Comparison of ENCODE assay signal across 8 cellular contexts in genomic region chr3:51391566-51392300, GRCh38. TPM values are rescaled to one million over a fixed set of nuclear protein-coding genes. Genes with fewer than 3 reads are reported as not detected.
DNase-seq lines count a peak whose midpoint lies in the region; ATAC-seq, FAIRE-seq and TF ChIP-seq lines count a peak whose summit lies in the region.

No MANE protein-coding gene starts in this region.

- H3K9me3 Mint-ChIP-seq in activated CD4-positive, alpha-beta memory T cell treated with anti-CD3 and anti-CD28 coated beads, Interleukin-2, amount 10 ng/mL, durations not matched to agents 7 days and 5 days = no peaks in the 10 kb centered on the region

- H3K4me1 ChIP-seq in endothelial cell of umbilical vein (ENCODE audit: control insufficient read depth, extremely low read depth, insufficient read depth, low read length) = peaks cover 48% of the 10 kb centered on the region
- peaks cover 42 to 46% of the 10 kb centered on the region in 2 donors for H3K4me1 ChIP-seq in mucosa of rectum (ENCODE audit: control insufficient read depth in 2 of 2, insufficient read depth in 2 of 2, low read length in 2 of 2)
- peaks cover 0 to 81% (median 27%) of the 10 kb centered on the region in 4 donors for H3K4me1 ChIP-seq in tibial nerve

- H3K9ac ChIP-seq in endothelial cell of umbilical vein (replicated peaks; ENCODE audit: extremely low read depth, insufficient read depth, low read length) (peak overlapping the region; percentile 88), mucosa of rectum (ENCODE audit: low read depth in 1 of 2, low read length in 2 of 2) (peak overlapping the region; percentile 73 to 79)

- H3K27ac ChIP-seq in endothelial cell of umbilical vein (ENCODE audit: insufficient read depth, low read depth, low read length) = peak overlapping the region; percentile 50
- H3K27ac ChIP-seq in mucosa of rectum (ENCODE audit: low read depth in 2 of 2, low read length in 2 of 2) = peak overlapping the region; percentile 81 to 83
- H3K27ac ChIP-seq in tibial nerve = peak overlapping the region; percentile 71 to 92 (median 86)

- intact Hi-C loops in endothelial cell of umbilical vein (cut with micrococcal nuclease) = loop anchor here (1.0 to 5.0 kb wide), 6 partner anchors 43 to 1034 kb away; partner anchors contain the start of gene TMEM115

- TF ChIP-seq EP300 in tibial nerve (IDR thresholded peaks at IDR 0.05) = no peak

- H3K4me3 ChIP-seq in AG10803 (ENCODE audit: low read length) (peak overlapping the region; percentile 72), endothelial cell of umbilical vein (replicated peaks in 1 of 3; ENCODE audit: insufficient read depth in 1 of 3, low read depth in 1 of 3, low read length in 3 of 3) (peak overlapping the region; percentile 29 to 77 (median 36)), mucosa of rectum (ENCODE audit: low read length in 2 of 2) (peak overlapping the region; percentile 72 to 76), tibial nerve (peak overlapping the region; percentile 56 to 76 (median 70))

- H3K27ac Mint-ChIP-seq in activated CD4-positive, alpha-beta memory T cell treated with anti-CD3 and anti-CD28 coated beads, Interleukin-2, amount 10 ng/mL, durations not matched to agents 7 days and 5 days = peak overlapping the region; percentile 88

- H3K27me3 Mint-ChIP-seq in activated CD4-positive, alpha-beta memory T cell treated with anti-CD3 and anti-CD28 coated beads, Interleukin-2, amount 10 ng/mL, durations not matched to agents 7 days and 5 days = no peaks in the 10 kb centered on the region

- no TSS peak for BruUV-seq in endothelial cell of umbilical vein (replicated peaks; lab: Mats Ljungman, UMichigan)

- TF ChIP-seq POLR2A in endothelial cell of umbilical vein (IDR thresholded peaks at IDR 0.05; ENCODE audit: low read depth, low read length) = no peak
- no peak for TF ChIP-seq POLR2A in tibial nerve (IDR thresholded peaks at IDR 0.05)

- CTCF ChIA-PET in activated CD4-positive, alpha-beta memory T cell treated with anti-CD3 and anti-CD28 coated beads, Interleukin-2, amount 10 ng/mL, durations not matched to agents 7 days and 5 days (lab: Charles Lee) = no interaction called here
- CTCF ChIA-PET in endothelial cell of umbilical vein (lab: Charles Lee) = no interaction called here

- peak overlapping the region; percentile 22 for H3K4me2 ChIP-seq in endothelial cell of umbilical vein (ENCODE audit: insufficient read depth, low read length)

- H3K9me3 ChIP-seq in endothelial cell of umbilical vein (replicated peaks; ENCODE audit: control insufficient read depth, insufficient read depth, low read length) (no peaks in the 10 kb centered on the region), mucosa of rectum (ENCODE audit: control insufficient read depth in 2 of 2, low read length in 2 of 2) (no peaks in the 10 kb centered on the region), tibial nerve (no peaks in the 10 kb centered on the region)

- peak; percentile 13 for ATAC-seq in GM19395 (IDR thresholded peaks at IDR 0.05; ENCODE audit: unreplicated experiment)
- peak; percentile 0 for ATAC-seq in HG03558 (IDR thresholded peaks at IDR 0.05; ENCODE audit: extremely low read depth, unreplicated experiment)

- TF ChIP-seq CTCF in AG10803 (conservative IDR thresholded peaks at IDR 0.05; ENCODE audit: low read length) (no peak), endothelial cell of umbilical vein (IDR thresholded peaks at IDR 0.05; ENCODE audit: extremely low read depth in 1 of 2, insufficient read depth in 1 of 2, low read depth in 1 of 2, low read length in 2 of 2) (no peak), tibial nerve (IDR thresholded peaks at IDR 0.05) (no peak)

- H3K36me3 Mint-ChIP-seq in activated CD4-positive, alpha-beta memory T cell treated with anti-CD3 and anti-CD28 coated beads, Interleukin-2, amount 10 ng/mL, durations not matched to agents 7 days and 5 days (ENCODE audit: low read depth) = peaks cover 66% of the 10 kb centered on the region

- H3K4me3 Mint-ChIP-seq in activated CD4-positive, alpha-beta memory T cell treated with anti-CD3 and anti-CD28 coated beads, Interleukin-2, amount 10 ng/mL, durations not matched to agents 7 days and 5 days = peak overlapping the region; percentile 83

- H3K79me2 ChIP-seq in endothelial cell of umbilical vein (ENCODE audit: control insufficient read depth, insufficient read depth, low read length) = peaks cover 73% of the 10 kb centered on the region

- H2AFZ ChIP-seq in endothelial cell of umbilical vein (ENCODE audit: low read depth, low read length) = no peak overlapping the region

- H3K36me3 ChIP-seq in endothelial cell of umbilical vein (ENCODE audit: control insufficient read depth in 2 of 2, extremely low read depth in 1 of 2, insufficient read depth in 2 of 2, low read length in 2 of 2) = peaks cover 24 to 40% of the 10 kb centered on the region in 2 experiments
- peaks cover 51 to 58% of the 10 kb centered on the region in 2 donors for H3K36me3 ChIP-seq in mucosa of rectum (ENCODE audit: control insufficient read depth in 2 of 2, insufficient read depth in 2 of 2, low read length in 2 of 2)
- H3K36me3 ChIP-seq in tibial nerve = peaks cover 0 to 82% (median 15%) of the 10 kb centered on the region in 3 donors

- no peaks in the 10 kb centered on the region for H3K9me1 ChIP-seq in endothelial cell of umbilical vein (replicated peaks; ENCODE audit: control insufficient read depth, extremely low read depth, insufficient read depth, low read length)

- dilution Hi-C loops in endothelial cell of umbilical vein (cut with MboI; ENCODE audit: extremely low pct_ligation_motif_present, low sequenced_read_pairs) = no loop called here

- no peak for FAIRE-seq in endothelial cell of umbilical vein (lab: Jason Lieb, UNC)

- DNase-seq in AG10803 (ENCODE audit: low read depth) = peak; percentile 45
- DNase-seq in activated CD4-positive, alpha-beta memory T cell treated with anti-CD3 and anti-CD28 coated beads, Interleukin-2, amount 10 ng/mL, durations not matched to agents 7 days and 5 days = peak; percentile 61
- DNase-seq in endothelial cell of umbilical vein (ENCODE audit: low read depth, low spot score) = peak; percentile 50
- no peak for DNase-seq in tibial nerve (ENCODE audit: low spot score in 2 of 2)
- DNase-seq in GF-D8 (lab: John Stamatoyannopoulos, UW) = no peak

- no peaks in the 10 kb centered on the region for H4K20me1 ChIP-seq in endothelial cell of umbilical vein (replicated peaks; ENCODE audit: control insufficient read depth, extremely low read depth, insufficient read depth, low read length)

- H3K27me3 ChIP-seq in endothelial cell of umbilical vein (ENCODE audit: control insufficient read depth in 2 of 2, insufficient read depth in 2 of 2, low read length in 2 of 2) (no peaks in the 10 kb centered on the region), mucosa of rectum (ENCODE audit: control insufficient read depth in 2 of 2, insufficient read depth in 2 of 2, low read length in 2 of 2) (no peaks in the 10 kb centered on the region), tibial nerve (no peaks in the 10 kb centered on the region)

- whole genome bisulfite sequencing in tibial nerve, 2 donors = 4% methylated on average over 24 of the region's 109 CpGs; no CpG with 5 or more reads in 1 of the 2 donors

- peaks cover 82% of the 10 kb centered on the region for H3K4me1 Mint-ChIP-seq in activated CD4-positive, alpha-beta memory T cell treated with anti-CD3 and anti-CD28 coated beads, Interleukin-2, amount 10 ng/mL, durations not matched to agents 7 days and 5 days

- POLR2A ChIA-PET in activated CD4-positive, alpha-beta memory T cell treated with anti-CD3 and anti-CD28 coated beads, Interleukin-2, amount 10 ng/mL, durations not matched to agents 7 days and 5 days (lab: Charles Lee) = interaction anchor here (0.7 to 4.6 kb wide), 7 partner anchors 7 to 821 kb away, joined by 3 to 30 read pairs (median 5); partner anchors contain the start of gene MANF
- POLR2A ChIA-PET in endothelial cell of umbilical vein (lab: Charles Lee) = interaction anchor here (0.6 to 1.5 kb wide), 2 partner anchors 108 to 154 kb away, joined by 3 to 7 read pairs; partner anchors contain the start of gene DCAF1

TF ChIP-seq in endothelial cell of umbilical vein, 7 proteins besides CTCF, POLR2A, EP300 and RAD21:
- TF ChIP-seq, protein P1, sequence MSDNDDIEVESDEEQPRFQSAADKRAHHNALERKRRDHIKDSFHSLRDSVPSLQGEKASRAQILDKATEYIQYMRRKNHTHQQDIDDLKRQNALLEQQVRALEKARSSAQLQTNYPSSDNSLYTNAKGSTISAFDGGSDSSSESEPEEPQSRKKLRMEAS (IDR thresholded peaks at IDR 0.05; ENCODE audit: insufficient read depth, insufficient read length) = peak; percentile 38
- TF ChIP-seq MYC (IDR thresholded peaks at IDR 0.05; ENCODE audit: low read depth, low read length) (no peak), GATA2 (IDR thresholded peaks at IDR 0.05; ENCODE audit: insufficient read depth, insufficient read length, low read depth, low read length) (no peak), FOS (IDR thresholded peaks at IDR 0.05; ENCODE audit: borderline replicate concordance, insufficient read depth, low read length) (no peak)

RNA-seq across cellular contexts. Expression of gene RBM15B, which starts 0.6 kb away (rescaled TPM):
- 10 to 100 TPM; 24.5 to 25.4 TPM for total RNA-seq in activated CD4-positive, alpha-beta memory T cell treated with anti-CD3 and anti-CD28 coated beads, Interleukin-2, amount 10 ng/mL, durations not matched to agents 7 days and 5 days
- 38.3 and 39.1 TPM in 2 replicates for total RNA-seq in endothelial cell of umbilical vein
- polyA plus RNA-seq in endothelial cell of umbilical vein = 18.7 and 19.9 TPM in 2 replicates
- 16.9 and 20.6 TPM in 2 replicates for polyA plus RNA-seq in endothelial cell of umbilical vein (2011; cell fraction: cytosol; rRNA removed)
- 14.7 and 17.7 TPM in 2 replicates for polyA plus RNA-seq in endothelial cell of umbilical vein (2011; cell fraction: nucleus; rRNA removed)
- polyA plus RNA-seq in endothelial cell of umbilical vein (2012) = 20.8 and 23.6 TPM in 2 replicates
- polyA minus RNA-seq in endothelial cell of umbilical vein = 29.6 and 34.4 TPM in 2 replicates
- polyA minus RNA-seq in endothelial cell of umbilical vein (2011; cell fraction: cytosol; rRNA and poly(A)+ RNA removed) = 18.7 TPM
- polyA minus RNA-seq in endothelial cell of umbilical vein (2011; cell fraction: nucleus; rRNA and poly(A)+ RNA removed) = 21.9 and 25.6 TPM in 2 replicates
- total RNA-seq in tibial nerve = 10 to 100 TPM; 22.6 to 32.4 (median 26.0) TPM

RNA-seq across cellular contexts. Expression of gene MANF, which starts 6.6 kb away (rescaled TPM):
- 100 to 1,000 TPM; 143 to 149 TPM for total RNA-seq in activated CD4-positive, alpha-beta memory T cell treated with anti-CD3 and anti-CD28 coated beads, Interleukin-2, amount 10 ng/mL, durations not matched to agents 7 days and 5 days
- total RNA-seq in endothelial cell of umbilical vein = 248 and 254 TPM in 2 replicates
- polyA plus RNA-seq in endothelial cell of umbilical vein = 66.4 and 100 TPM in 2 replicates
- 161 and 226 TPM in 2 replicates for polyA plus RNA-seq in endothelial cell of umbilical vein (2011; cell fraction: cytosol; rRNA removed)
- polyA plus RNA-seq in endothelial cell of umbilical vein (2011; cell fraction: nucleus; rRNA removed) = 65.6 and 105 TPM in 2 replicates
- polyA plus RNA-seq in endothelial cell of umbilical vein (2012) = 225 and 241 TPM in 2 replicates
- polyA minus RNA-seq in endothelial cell of umbilical vein = 29.4 and 33.2 TPM in 2 replicates
- 22.0 TPM for polyA minus RNA-seq in endothelial cell of umbilical vein (2011; cell fraction: cytosol; rRNA and poly(A)+ RNA removed)
- polyA minus RNA-seq in endothelial cell of umbilical vein (2011; cell fraction: nucleus; rRNA and poly(A)+ RNA removed) = 33.6 and 35.9 TPM in 2 replicates
- total RNA-seq in tibial nerve = 10 to 100 TPM in 3 of 4 donors, 1 to 10 TPM in 1; 9.8 to 28.4 (median 23.0) TPM

Comparison
In these comparisons a context has a peak if more than half of its experiments do, and no peak if none do; other contexts are left out.
1. DNase-seq: peak in AG10803 (single experiment), activated CD4-positive, alpha-beta memory T cell treated with anti-CD3 and anti-CD28 coated beads, Interleukin-2, amount 10 ng/mL, durations not matched to agents 7 days and 5 days (single experiment) and endothelial cell of umbilical vein (single experiment); none in tibial nerve (0 of 2) and GF-D8 (single experiment).
2. Peak in every context shown above with its lines, with median percentiles within 50 percentile points of each other: H3K4me3 ChIP-seq and H3K27ac ChIP-seq.